1 cellular context compared by ENCODE assay signal in the genomic region with DNA sequence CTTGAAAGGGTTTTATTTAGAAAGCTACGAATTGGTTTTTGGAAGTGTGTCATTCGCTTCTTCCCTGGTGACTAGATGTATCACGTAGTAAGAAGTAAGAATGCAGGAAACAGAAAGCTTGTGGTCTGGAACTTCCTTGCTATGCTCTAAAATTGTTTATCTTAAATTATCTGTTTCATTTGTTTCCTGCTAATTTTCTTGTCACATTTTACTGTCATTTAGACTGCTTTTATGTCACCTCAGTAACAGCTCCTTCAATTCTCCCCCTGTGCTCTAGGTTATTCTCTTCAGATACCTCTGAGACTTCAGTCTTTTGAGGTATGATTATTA.
TF ChIP-seq lines count a peak whose summit lies in the region.

No MANE protein-coding gene starts in this region.

TF ChIP-seq in GM23338, 12 proteins besides CTCF, POLR2A, EP300 and RAD21 (continued from another document):
- TF ChIP-seq, protein P1, sequence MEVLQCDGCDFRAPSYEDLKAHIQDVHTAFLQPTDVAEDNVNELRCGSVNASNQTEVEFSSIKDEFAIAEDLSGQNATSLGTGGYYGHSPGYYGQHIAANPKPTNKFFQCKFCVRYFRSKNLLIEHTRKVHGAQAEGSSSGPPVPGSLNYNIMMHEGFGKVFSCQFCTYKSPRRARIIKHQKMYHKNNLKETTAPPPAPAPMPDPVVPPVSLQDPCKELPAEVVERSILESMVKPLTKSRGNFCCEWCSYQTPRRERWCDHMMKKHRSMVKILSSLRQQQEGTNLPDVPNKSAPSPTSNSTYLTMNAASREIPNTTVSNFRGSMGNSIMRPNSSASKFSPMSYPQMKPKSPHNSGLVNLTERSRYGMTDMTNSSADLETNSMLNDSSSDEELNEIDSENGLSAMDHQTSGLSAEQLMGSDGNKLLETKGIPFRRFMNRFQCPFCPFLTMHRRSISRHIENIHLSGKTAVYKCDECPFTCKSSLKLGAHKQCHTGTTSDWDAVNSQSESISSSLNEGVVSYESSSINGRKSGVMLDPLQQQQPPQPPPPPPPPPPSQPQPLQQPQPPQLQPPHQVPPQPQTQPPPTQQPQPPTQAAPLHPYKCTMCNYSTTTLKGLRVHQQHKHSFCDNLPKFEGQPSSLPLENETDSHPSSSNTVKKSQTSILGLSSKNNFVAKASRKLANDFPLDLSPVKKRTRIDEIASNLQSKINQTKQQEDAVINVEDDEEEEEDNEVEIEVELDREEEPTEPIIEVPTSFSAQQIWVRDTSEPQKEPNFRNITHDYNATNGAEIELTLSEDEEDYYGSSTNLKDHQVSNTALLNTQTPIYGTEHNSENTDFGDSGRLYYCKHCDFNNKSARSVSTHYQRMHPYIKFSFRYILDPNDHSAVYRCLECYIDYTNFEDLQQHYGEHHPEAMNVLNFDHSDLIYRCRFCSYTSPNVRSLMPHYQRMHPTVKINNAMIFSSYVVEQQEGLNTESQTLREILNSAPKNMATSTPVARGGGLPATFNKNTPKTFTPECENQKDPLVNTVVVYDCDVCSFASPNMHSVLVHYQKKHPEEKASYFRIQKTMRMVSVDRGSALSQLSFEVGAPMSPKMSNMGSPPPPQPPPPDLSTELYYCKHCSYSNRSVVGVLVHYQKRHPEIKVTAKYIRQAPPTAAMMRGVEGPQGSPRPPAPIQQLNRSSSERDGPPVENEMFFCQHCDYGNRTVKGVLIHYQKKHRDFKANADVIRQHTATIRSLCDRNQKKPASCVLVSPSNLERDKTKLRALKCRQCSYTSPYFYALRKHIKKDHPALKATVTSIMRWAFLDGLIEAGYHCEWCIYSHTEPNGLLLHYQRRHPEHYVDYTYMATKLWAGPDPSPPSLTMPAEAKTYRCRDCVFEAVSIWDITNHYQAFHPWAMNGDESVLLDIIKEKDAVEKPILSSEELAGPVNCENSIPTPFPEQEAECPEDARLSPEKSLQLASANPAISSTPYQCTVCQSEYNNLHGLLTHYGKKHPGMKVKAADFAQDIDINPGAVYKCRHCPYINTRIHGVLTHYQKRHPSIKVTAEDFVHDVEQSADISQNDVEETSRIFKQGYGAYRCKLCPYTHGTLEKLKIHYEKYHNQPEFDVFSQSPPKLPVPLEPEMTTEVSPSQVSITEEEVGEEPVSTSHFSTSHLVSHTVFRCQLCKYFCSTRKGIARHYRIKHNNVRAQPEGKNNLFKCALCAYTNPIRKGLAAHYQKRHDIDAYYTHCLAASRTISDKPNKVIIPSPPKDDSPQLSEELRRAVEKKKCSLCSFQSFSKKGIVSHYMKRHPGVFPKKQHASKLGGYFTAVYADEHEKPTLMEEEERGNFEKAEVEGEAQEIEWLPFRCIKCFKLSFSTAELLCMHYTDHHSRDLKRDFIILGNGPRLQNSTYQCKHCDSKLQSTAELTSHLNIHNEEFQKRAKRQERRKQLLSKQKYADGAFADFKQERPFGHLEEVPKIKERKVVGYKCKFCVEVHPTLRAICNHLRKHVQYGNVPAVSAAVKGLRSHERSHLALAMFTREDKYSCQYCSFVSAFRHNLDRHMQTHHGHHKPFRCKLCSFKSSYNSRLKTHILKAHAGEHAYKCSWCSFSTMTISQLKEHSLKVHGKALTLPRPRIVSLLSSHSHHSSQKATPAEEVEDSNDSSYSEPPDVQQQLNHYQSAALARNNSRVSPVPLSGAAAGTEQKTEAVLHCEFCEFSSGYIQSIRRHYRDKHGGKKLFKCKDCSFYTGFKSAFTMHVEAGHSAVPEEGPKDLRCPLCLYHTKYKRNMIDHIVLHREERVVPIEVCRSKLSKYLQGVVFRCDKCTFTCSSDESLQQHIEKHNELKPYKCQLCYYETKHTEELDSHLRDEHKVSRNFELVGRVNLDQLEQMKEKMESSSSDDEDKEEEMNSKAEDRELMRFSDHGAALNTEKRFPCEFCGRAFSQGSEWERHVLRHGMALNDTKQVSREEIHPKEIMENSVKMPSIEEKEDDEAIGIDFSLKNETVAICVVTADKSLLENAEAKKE (CRISPR knock-in tag; IDR thresholded peaks at IDR 0.05) = no peak
- no peak for TF ChIP-seq STAT1 (IDR thresholded peaks at IDR 0.05; ENCODE audit: unreplicated experiment)
- no peak for TF ChIP-seq NANOG (IDR thresholded peaks at IDR 0.05; ENCODE audit: borderline replicate concordance)
